ENCODE assay signal across 9 cellular contexts in genomic region chr9:93673271-93673843, GRCh38.
A peak's percentile ranks its signal among the peaks of the same experiment; 100 is the strongest.
DNase-seq lines count a peak whose midpoint lies in the region; ATAC-seq and TF ChIP-seq lines count a peak whose summit lies in the region.
"Had no signal": no experiment of that assay in that cellular context is flagged by ENCODE, and none has a peak within 500 bp of the region (broad histone marks: within the 10 kb centered on the region; RNA-seq: fewer than 3 reads in every experiment).

No MANE protein-coding gene starts in this region.

- no peak for ATAC-seq in gastrocnemius medialis

- H3K36me3 ChIP-seq in gastrocnemius medialis (peaks cover 0 to 40% of the 10 kb centered on the region in 2 donors), smooth muscle cell (ENCODE audit: low read depth) (no peaks in the 10 kb centered on the region)

- no peak overlapping the region for H3K4me2 ChIP-seq in smooth muscle cell

- H4K20me1 ChIP-seq in smooth muscle cell (ENCODE audit: low read depth), result peaks cover 27% of the 10 kb centered on the region

- H3K27ac ChIP-seq in gastrocnemius medialis (no peak overlapping the region), smooth muscle cell (ENCODE audit: low read depth) (no peak overlapping the region)

- H3K79me2 ChIP-seq in smooth muscle cell (ENCODE audit: low read depth), result no peaks in the 10 kb centered on the region

- TF ChIP-seq POLR2A in gastrocnemius medialis (IDR thresholded peaks at IDR 0.05), result no peak

- H3K9ac ChIP-seq in smooth muscle cell (ENCODE audit: low read depth), result no peak overlapping the region

- H3K4me1 ChIP-seq in gastrocnemius medialis (no peaks in the 10 kb centered on the region), smooth muscle cell (ENCODE audit: low read depth) (no peaks in the 10 kb centered on the region)

- in situ Hi-C loops in gastrocnemius medialis (cut with MboI; ENCODE audit: low sequenced_read_pairs in 4 of 4), result no loop called here

- intact Hi-C loops in gastrocnemius medialis (cut with DNase I; ENCODE audit: low total_unique reads), result no loop called here

- no peak for TF ChIP-seq CTCF in fibroblast of the aortic adventitia (IDR thresholded peaks at IDR 0.05; ENCODE audit: insufficient read depth, low read length)
- no peak for TF ChIP-seq CTCF in gastrocnemius medialis (IDR thresholded peaks at IDR 0.05 in 4 of 5, conservative IDR thresholded peaks at IDR 0.05 in 1 of 5)
- no peak for TF ChIP-seq CTCF in smooth muscle cell (IDR thresholded peaks at IDR 0.05; ENCODE audit: borderline replicate concordance, insufficient read depth, poor library complexity, severe bottlenecking)

- WGBS in smooth muscle cell (ENCODE audit: low lambda C conversion rate), result 91% methylated on average over 11 of the region's 11 CpGs

- H3K4me3 ChIP-seq in fibroblast of the aortic adventitia (ENCODE audit: low read depth, low read length) (no peak overlapping the region), gastrocnemius medialis (no peak overlapping the region), smooth muscle cell (no peak overlapping the region)

- H3F3A ChIP-seq in smooth muscle cell (ENCODE audit: low read depth), result no peaks in the 10 kb centered on the region

- no peak overlapping the region for H2AFZ ChIP-seq in smooth muscle cell (ENCODE audit: low read depth)

- H3K9me3 ChIP-seq in gastrocnemius medialis, result no peaks in the 10 kb centered on the region
- no peaks in the 10 kb centered on the region for H3K9me3 ChIP-seq in smooth muscle cell (replicated peaks; ENCODE audit: low read depth)

- peak; percentile 20 for DNase-seq in NCI-H345 (lab: John Stamatoyannopoulos, UW)
- no peak for DNase-seq in NCI-H345 treated with DMSO at 0.1 percent for 48 hours (lab: John Stamatoyannopoulos, UW; ENCODE audit: unreplicated experiment)
- DNase-seq in NCI-H69 (lab: John Stamatoyannopoulos, UW), result peak; percentile 18
- peak; percentile 2 for DNase-seq in fibroblast of the aortic adventitia (ENCODE audit: low read depth)
- DNase-seq in gastrocnemius medialis, result peak; percentile 1 to 8
- DNase-seq in germinal center (ENCODE audit: low spot score), result no peak
- no peak for DNase-seq in smooth muscle cell (lab: John Stamatoyannopoulos, UW; ENCODE audit: unreplicated experiment)
- no peak for DNase-seq in iPS-NIHi7 (ENCODE audit: extremely low spot score)
- DNase-seq: NK-92 treated with Interleukin-12 subunit alpha and Interleukin-12 subunit beta, amount 100 ng/mL, for 24 hours had no signal

- H3K27me3 ChIP-seq in gastrocnemius medialis (no peaks in the 10 kb centered on the region), smooth muscle cell (ENCODE audit: low read depth) (no peaks in the 10 kb centered on the region)

Comparison
In these comparisons a context has a peak if more than half of its experiments do, and no peak if none do; other contexts are left out.
1. DNase-seq: peak in NCI-H345 (single experiment), NCI-H69 (single experiment), fibroblast of the aortic adventitia (single experiment) and gastrocnemius medialis (2 of 2); none in NCI-H345 treated with DMSO at 0.1 percent for 48 hours (single experiment), germinal center (single experiment), smooth muscle cell (single experiment) and iPS-NIHi7 (single experiment).